Comparison of ENCODE assay signal across 15 cellular contexts in genomic region chr20:38081575-38081974, GRCh38.
"Had no signal": no experiment of that assay in that cellular context is flagged by ENCODE, and none has a peak within 500 bp of the region (broad histone marks: within the 10 kb centered on the region; RNA-seq: fewer than 3 reads in every experiment).

No MANE protein-coding gene starts in this region.

- H3K9me3 ChIP-seq: mucosa of descending colon, psoas muscle, tibial artery had no signal

- H3K27ac Mint-ChIP-seq: activated naive CD8-positive, alpha-beta T cell treated with anti-CD3 and anti-CD28 coated beads, Interleukin-2, amount 10 ng/mL, durations not matched to agents 7 days and 5 days; T-helper 1 cell treated with Interleukin-12 subunit alpha and Interleukin-12 subunit beta and Interleukin-4 antibody, amounts not matched to agents 30 μg/mL and 1 μg/mL, for 36 hours had no signal

- H3K27me3 Mint-ChIP-seq: activated naive CD8-positive, alpha-beta T cell treated with anti-CD3 and anti-CD28 coated beads, Interleukin-2, amount 10 ng/mL, durations not matched to agents 7 days and 5 days; naive thymus-derived CD8-positive, alpha-beta T cell had no signal

- H3K27ac ChIP-seq: psoas muscle had no signal

- ATAC-seq: mucosa of descending colon; naive thymus-derived CD8-positive, alpha-beta T cell; psoas muscle had no signal

- H3K4me3 Mint-ChIP-seq: activated naive CD8-positive, alpha-beta T cell treated with anti-CD3 and anti-CD28 coated beads, Interleukin-2, amount 10 ng/mL, durations not matched to agents 7 days and 5 days; immature natural killer cell; naive thymus-derived CD8-positive, alpha-beta T cell; T-helper 1 cell treated with Interleukin-12 subunit alpha and Interleukin-12 subunit beta and Interleukin-4 antibody, amounts not matched to agents 30 μg/mL and 1 μg/mL, for 36 hours had no signal

- H3K27me3 ChIP-seq: tibial artery had no signal

- H3K9me3 Mint-ChIP-seq: activated naive CD8-positive, alpha-beta T cell treated with anti-CD3 and anti-CD28 coated beads, Interleukin-2, amount 10 ng/mL, durations not matched to agents 7 days and 5 days; immature natural killer cell had no signal

- DNase-seq: activated CD4-positive, CD25-positive, alpha-beta regulatory T cell; activated effector memory CD4-positive, alpha-beta T cell treated with anti-CD3 and anti-CD28 coated beads, Interleukin-2, amount 50 U/mL, for 16 hours; activated naive CD8-positive, alpha-beta T cell treated with anti-CD3 and anti-CD28 coated beads, Interleukin-2, amount 10 ng/mL, durations not matched to agents 7 days and 5 days; activated T-cell treated with anti-CD3 and anti-CD28 coated beads, Interleukin-2, amount 50 U/mL, for 1 hour; glutamatergic neuron; immature natural killer cell; mucosa of descending colon; naive thymus-derived CD8-positive, alpha-beta T cell; nucleus accumbens; psoas muscle; SHP77 treated with DMSO at 0.1 percent for 48 hours; stimulated activated CD4-positive, alpha-beta T cell treated with anti-CD3 and anti-CD28 coated beads, Interleukin-4, amount 100 ng/mL, for 24 hours; tibial artery had no signal

- H3K4me3 ChIP-seq: lung, mucosa of descending colon, psoas muscle, tibial artery had no signal
